ENCODE assay signal across 2 cellular contexts in genomic region chr21:36135391-36136094, GRCh38.
TF ChIP-seq lines count a peak whose summit lies in the region.

No MANE protein-coding gene starts in this region.

TF ChIP-seq in HEK293, 187 proteins besides CTCF, POLR2A, EP300 and RAD21 (continues in another document):
- TF ChIP-seq ZNF521 (tag by site-specific recombination; IDR thresholded peaks at IDR 0.05) = no peak
- TF ChIP-seq YY2 (tag by site-specific recombination; IDR thresholded peaks at IDR 0.05) = no peak
- no peak for TF ChIP-seq ZNF664 (tag by site-specific recombination; IDR thresholded peaks at IDR 0.05)
- TF ChIP-seq ZSCAN30 (tag by site-specific recombination; IDR thresholded peaks at IDR 0.05) = peak; percentile 62; the same call in 1 of the 2 replicates
- no peak for TF ChIP-seq ZNF621 (tag by site-specific recombination; IDR thresholded peaks at IDR 0.05)
- no peak for TF ChIP-seq ZNF654 (tag by site-specific recombination; IDR thresholded peaks at IDR 0.05; ENCODE audit: low read depth)
- TF ChIP-seq YY1 (tag by site-specific recombination; IDR thresholded peaks at IDR 0.05) = no peak
- TF ChIP-seq SP7 (tag by site-specific recombination; IDR thresholded peaks at IDR 0.05) = peak; percentile 33; the same call in 1 of the 2 replicates
- TF ChIP-seq ZNF629 (tag by site-specific recombination; IDR thresholded peaks at IDR 0.05) = no peak; the same call in none of the 2 replicates
- no peak for TF ChIP-seq ZNF26 (tag by site-specific recombination; IDR thresholded peaks at IDR 0.05)
- TF ChIP-seq ZNF792 (tag by site-specific recombination; IDR thresholded peaks at IDR 0.05) = no peak
- no peak for TF ChIP-seq ZSCAN16 (tag by site-specific recombination; IDR thresholded peaks at IDR 0.05)
- peak; percentile 93 for TF ChIP-seq PATZ1 (tag by site-specific recombination; IDR thresholded peaks at IDR 0.05)
- TF ChIP-seq ZNF37A (tag by site-specific recombination; IDR thresholded peaks at IDR 0.05) = no peak
- TF ChIP-seq ZNF529 (tag by site-specific recombination; IDR thresholded peaks at IDR 0.05; ENCODE audit: insufficient replicate concordance) = no peak
- TF ChIP-seq PRDM6 (tag by site-specific recombination; IDR thresholded peaks at IDR 0.05) = no peak; the same call in 1 of the 2 replicates
- TF ChIP-seq ZNF138 (tag by site-specific recombination; IDR thresholded peaks at IDR 0.05; ENCODE audit: borderline replicate concordance) = no peak
- peak; percentile 91 for TF ChIP-seq ZFHX2 (tag by site-specific recombination; conservative IDR thresholded peaks at IDR 0.05)
- no peak for TF ChIP-seq BCL11A (tag by site-specific recombination; IDR thresholded peaks at IDR 0.05; ENCODE audit: low read depth)
- TF ChIP-seq GFI1B (tag by site-specific recombination; IDR thresholded peaks at IDR 0.05) = no peak
- TF ChIP-seq ZNF362 (tag by site-specific recombination; IDR thresholded peaks at IDR 0.05) = no peak
- TF ChIP-seq ZNF174 (tag by site-specific recombination; IDR thresholded peaks at IDR 0.05) = no peak
- TF ChIP-seq ZNF747 (tag by site-specific recombination; IDR thresholded peaks at IDR 0.05) = no peak
- no peak for TF ChIP-seq ZSCAN23 (tag by site-specific recombination; IDR thresholded peaks at IDR 0.05)
- peak; percentile 74 for TF ChIP-seq KLF10 (tag by site-specific recombination; IDR thresholded peaks at IDR 0.05)

TF ChIP-seq in H1, 55 proteins besides CTCF, POLR2A, EP300 and RAD21:
- peak; percentile 71 for TF ChIP-seq ASH2L (IDR thresholded peaks at IDR 0.05; ENCODE audit: low read length)
- peak; percentile 52 for TF ChIP-seq EZH2 (IDR thresholded peaks at IDR 0.05; ENCODE audit: low read depth, low read length, severe bottlenecking)
- TF ChIP-seq SUZ12 (IDR thresholded peaks at IDR 0.05; ENCODE audit: low read length) = peak; percentile 53; the same call in 1 of the 2 replicates
- TF ChIP-seq CHD1 (IDR thresholded peaks at IDR 0.05; ENCODE audit: low read depth, low read length) = no peak
- TF ChIP-seq RBBP5 (IDR thresholded peaks at IDR 0.05; ENCODE audit: borderline replicate concordance, low read depth, low read length) = 0 out of 2 replicates have a peak, but pooled peaks have one; percentile 30
